13 cellular contexts compared by ENCODE assay signal in genomic region chr19:12485571-12485970, GRCh38. TPM values are rescaled to one million over a fixed set of nuclear protein-coding genes. Genes with fewer than 3 reads are reported as not detected.
DNase-seq lines count a peak whose midpoint lies in the region; FAIRE-seq and TF ChIP-seq lines count a peak whose summit lies in the region.
"Had no signal": no experiment of that assay in that cellular context is flagged by ENCODE, and none has a peak within 500 bp of the region (broad histone marks: within the 10 kb centered on the region; RNA-seq: fewer than 3 reads in every experiment).

No MANE protein-coding gene starts in this region.

- no peak overlapping the region for H3K27ac ChIP-seq in SJCRH30
- peak overlapping the region; percentile 92 for H3K27ac ChIP-seq in endodermal cell (ENCODE audit: low read depth, low read length)
- H3K27ac ChIP-seq in ovary = no peak overlapping the region
- H3K27ac ChIP-seq: A549 had no signal

- H3K4me3 ChIP-seq in SJCRH30 (peak overlapping the region; percentile 90; the same call in 1 of the 2 replicates), endodermal cell (ENCODE audit: low read length) (peak overlapping the region; percentile 95), ovary (peak overlapping the region; percentile 92)
- H3K4me3 ChIP-seq: A549 had no signal

- FAIRE-seq in frontal cortex (lab: Jason Lieb, UNC) (no peak), GM19239 (lab: Jason Lieb, UNC) (no peak)
- FAIRE-seq: A549, G401.6, urothelium cell line had no signal

- H3K4me3 Mint-ChIP-seq in activated CD4-positive, alpha-beta T cell treated with anti-CD3 and anti-CD28 coated beads, Interleukin-2, amount 10 ng/mL, durations not matched to agents 24 days and 14 days = peak overlapping the region; percentile 93
- peak overlapping the region; percentile 86 for H3K4me3 Mint-ChIP-seq in endodermal cell

- H3K4me1 ChIP-seq in SJCRH30 (0 out of 2 replicates have a peak, but pooled peaks cover 6% of the 10 kb centered on the region), endodermal cell (ENCODE audit: control insufficient read depth, insufficient read depth, low read length) (no peaks in the 10 kb centered on the region), ovary (ENCODE audit: insufficient read depth) (peaks cover 2% of the 10 kb centered on the region)
- H3K4me1 ChIP-seq: A549 had no signal

- H3K27ac Mint-ChIP-seq in activated CD4-positive, alpha-beta T cell treated with anti-CD3 and anti-CD28 coated beads, Interleukin-2, amount 10 ng/mL, durations not matched to agents 24 days and 14 days = no peak overlapping the region
- H3K27ac Mint-ChIP-seq in endodermal cell = peak overlapping the region; percentile 97

- H3K36me3 Mint-ChIP-seq in activated CD4-positive, alpha-beta T cell treated with anti-CD3 and anti-CD28 coated beads, Interleukin-2, amount 10 ng/mL, durations not matched to agents 24 days and 14 days (ENCODE audit: low read depth) = peaks cover 2% of the 10 kb centered on the region
- H3K36me3 Mint-ChIP-seq in endodermal cell (ENCODE audit: low read depth) = no peaks in the 10 kb centered on the region

- H3K27me3 ChIP-seq in SJCRH30 = no peaks in the 10 kb centered on the region
- H3K27me3 ChIP-seq in endodermal cell (ENCODE audit: control insufficient read depth, insufficient read depth, low read length, poor library complexity, severe bottlenecking) = no peaks in the 10 kb centered on the region
- no peaks in the 10 kb centered on the region for H3K27me3 ChIP-seq in ovary

- H3K9me3 Mint-ChIP-seq in activated CD4-positive, alpha-beta T cell treated with anti-CD3 and anti-CD28 coated beads, Interleukin-2, amount 10 ng/mL, durations not matched to agents 24 days and 14 days = peaks cover 7% of the 10 kb centered on the region
- no peaks in the 10 kb centered on the region for H3K9me3 Mint-ChIP-seq in endodermal cell

- intact Hi-C loops in activated CD4-positive, alpha-beta T cell treated with anti-CD3 and anti-CD28 coated beads, Interleukin-2, amount 10 ng/mL, durations not matched to agents 24 days and 14 days (cut with micrococcal nuclease) = no loop called here
- intact Hi-C loops in ovary (cut with DNase I) = no loop called here

- no peak overlapping the region for H3K9ac ChIP-seq in endodermal cell (ENCODE audit: extremely low read depth, low read length, poor library complexity, severe bottlenecking)

- H3K36me3 ChIP-seq in SJCRH30 (peaks cover 3% of the 10 kb centered on the region; the same call in 1 of the 2 replicates), endodermal cell (ENCODE audit: control insufficient read depth, insufficient read depth, low read length) (no peaks in the 10 kb centered on the region), ovary (no peaks in the 10 kb centered on the region)

- peaks cover 22% of the 10 kb centered on the region for H3K4me1 Mint-ChIP-seq in activated CD4-positive, alpha-beta T cell treated with anti-CD3 and anti-CD28 coated beads, Interleukin-2, amount 10 ng/mL, durations not matched to agents 24 days and 14 days
- H3K4me1 Mint-ChIP-seq in endodermal cell = peaks cover 8% of the 10 kb centered on the region

- H3K9me3 ChIP-seq in SJCRH30 (replicated peaks) (0 out of 2 replicates have a peak, but pooled peaks cover 3% of the 10 kb centered on the region), endodermal cell (ENCODE audit: control insufficient read depth, low read length) (no peaks in the 10 kb centered on the region), ovary (no peaks in the 10 kb centered on the region)
- H3K9me3 ChIP-seq: A549 had no signal

- WGBS in endodermal cell (ENCODE audit: insufficient coverage in 1 of 2, insufficient read length in 1 of 2), 2 experiments = 62 to 68% methylated on average over 2 to 3 of the region's 3 CpGs
- 71 to 81% (median 71%) methylated on average over 3 of the region's 3 CpGs for WGBS in ovary, 3 donors

- no peak for TF ChIP-seq EP300 in ovary (IDR thresholded peaks at IDR 0.05)

- TF ChIP-seq CTCF in endodermal cell (conservative IDR thresholded peaks at IDR 0.05) (no peak), ovary (IDR thresholded peaks at IDR 0.05) (no peak)

- TF ChIP-seq POLR2A in ovary (IDR thresholded peaks at IDR 0.05) = no peak

- H3K27me3 Mint-ChIP-seq in activated CD4-positive, alpha-beta T cell treated with anti-CD3 and anti-CD28 coated beads, Interleukin-2, amount 10 ng/mL, durations not matched to agents 24 days and 14 days = no peaks in the 10 kb centered on the region
- H3K27me3 Mint-ChIP-seq in endodermal cell (ENCODE audit: insufficient read depth) = peaks cover 5% of the 10 kb centered on the region

- no peak for DNase-seq in activated CD4-positive, alpha-beta T cell treated with anti-CD3 and anti-CD28 coated beads, Interleukin-2, amount 10 ng/mL, durations not matched to agents 24 days and 14 days
- no peak for DNase-seq in activated CD4-positive, alpha-beta T cell treated with anti-CD3 and anti-CD28 coated beads, Interleukin-2, amount 50 U/mL, for 1 hour
- DNase-seq in SJCRH30 = no peak
- peak; percentile 40 for DNase-seq in endodermal cell
- no peak for DNase-seq in ovary
- no peak for DNase-seq in frontal cortex (ENCODE audit: low spot score in 2 of 2)
- DNase-seq in GM19239 (ENCODE audit: insufficient read length, low spot score) = no peak
- DNase-seq in NCI-H2029 (lab: John Stamatoyannopoulos, UW) = no peak
- DNase-seq: NCI-H2171, posterior cingulate gyrus had no signal

RNA-seq across cellular contexts. Expression of gene ZNF709, which starts 1.0 kb away (rescaled TPM):
- 1.3 and 1.5 TPM in 2 replicates for total RNA-seq in activated CD4-positive, alpha-beta T cell treated with anti-CD3 and anti-CD28 coated beads, Interleukin-2, amount 10 ng/mL, durations not matched to agents 24 days and 14 days
- total RNA-seq in SJCRH30 (2014; rRNA removed; shearing (Covaris generic)) = 10.6 and 13.3 TPM in 2 replicates
- total RNA-seq in endodermal cell (1 to 10 TPM; 5.3 to 7.4 TPM), ovary (1 to 10 TPM; 3.9 to 9.7 (median 7.6) TPM), frontal cortex (37.5 TPM)
- 4.6 TPM for polyA plus RNA-seq in endodermal cell (2013, experiment 1 of 2)
- 5.2 TPM for polyA plus RNA-seq in endodermal cell (2013, experiment 2 of 2)
- 1 to 10 TPM; 2.5 to 3.0 TPM for polyA plus RNA-seq in ovary

RNA-seq across cellular contexts. Expression of gene ZNF443, which starts 44.8 kb away (rescaled TPM):
- total RNA-seq in activated CD4-positive, alpha-beta T cell treated with anti-CD3 and anti-CD28 coated beads, Interleukin-2, amount 10 ng/mL, durations not matched to agents 24 days and 14 days = 4.8 and 5.7 TPM in 2 replicates
- 10.8 and 12.0 TPM in 2 replicates for total RNA-seq in SJCRH30 (2014; rRNA removed; shearing (Covaris generic))
- 10 to 100 TPM; 14.3 to 18.6 TPM for total RNA-seq in endodermal cell
- polyA plus RNA-seq in endodermal cell (2013, experiment 1 of 2) = 6.6 TPM
- polyA plus RNA-seq in endodermal cell (2013, experiment 2 of 2) = 7.2 TPM
- 1 to 10 TPM; 2.1 to 5.7 (median 4.4) TPM for total RNA-seq in ovary
- polyA plus RNA-seq in ovary = 1 to 10 TPM; 2.7 to 3.3 TPM
- 14.3 TPM for total RNA-seq in frontal cortex
